Comparison of ENCODE assay signal across 12 cellular contexts in genomic region chr7:127158659-127159058, GRCh38.
DNase-seq lines count a peak whose midpoint lies in the region; ATAC-seq and TF ChIP-seq lines count a peak whose summit lies in the region.
"Had no signal": no experiment of that assay in that cellular context is flagged by ENCODE, and none has a peak within 500 bp of the region (broad histone marks: within the 10 kb centered on the region; RNA-seq: fewer than 3 reads in every experiment).

No MANE protein-coding gene starts in this region.

- H3K4me2 ChIP-seq in BLaER1 treated with 17β-estradiol and CSF1 and Interleukin-3, amounts not matched to agents 10 nM and 100 nM: peak overlapping the region in 7 of 11 experiments; percentile 9 to 54 (median 39); a peak in 13 of 22 replicates

- H3K27ac ChIP-seq in BLaER1 treated with 17β-estradiol and CSF1 and Interleukin-3, amounts not matched to agents 10 nM and 100 nM: peak overlapping the region in 1 of 11 experiments; percentile 37; a peak in 1 of 22 replicates

- H3K4me3 Mint-ChIP-seq in WTC11: no peak overlapping the region
- H3K4me3 Mint-ChIP-seq: stimulated activated naive CD8-positive, alpha-beta T cell treated with anti-CD3 and anti-CD28 coated beads, Interleukin-15, Interleukin-2, amounts not matched to agents 100 ng/mL and 50 ng/mL, for 24 hours had no signal

- H3K27me3 ChIP-seq in BLaER1 treated with 17β-estradiol and CSF1 and Interleukin-3, amounts not matched to agents 10 nM and 100 nM: no peaks in the 10 kb centered on the region

- peak; percentile 59; the same call in 1 of the 2 replicates for TF ChIP-seq CTCF in WTC11 (IDR thresholded peaks at IDR 0.05)

- POLR2A ChIA-PET in WTC11 (lab: Charles Lee): no interaction called here

- H3K4me1 ChIP-seq in BLaER1 treated with 17β-estradiol and CSF1 and Interleukin-3, amounts not matched to agents 10 nM and 100 nM: peaks cover 0 to 19% (median 11%) of the 10 kb centered on the region in 10 experiments; a peak in 13 of 20 replicates

- H3K4me1 Mint-ChIP-seq in WTC11: peaks cover 5% of the 10 kb centered on the region

- DNase-seq in WTC11 (ENCODE audit: low spot score) (no peak), DMS79 (lab: John Stamatoyannopoulos, UW) (no peak)
- DNase-seq in stimulated activated CD4-positive, alpha-beta T cell treated with anti-CD3 and anti-CD28 coated beads, Interleukin-2, amount 100 ng/mL, for 48 hours: no peak
- DNase-seq: activated CD4-positive, alpha-beta T cell treated with anti-CD3 and anti-CD28 coated beads for 1 hour; NCI-H446 treated with DMSO at 0.1 percent for 48 hours; posterior cingulate gyrus had no signal

- H3K9me3 ChIP-seq in BLaER1 treated with 17β-estradiol and CSF1 and Interleukin-3, amounts not matched to agents 10 nM and 100 nM (replicated peaks in 1 of 11): peaks cover 0 to 6% (median 0%) of the 10 kb centered on the region in 11 experiments; a peak in 4 of 22 replicates

- no peaks in the 10 kb centered on the region for H4K20me1 ChIP-seq in BLaER1 treated with 17β-estradiol and CSF1 and Interleukin-3, amounts not matched to agents 10 nM and 100 nM

- CTCF ChIA-PET in WTC11 (lab: Charles Lee): interaction anchor here (0.5 to 1.9 kb wide), 11 partner anchors 11 to 1416 kb away, joined by 3 to 8 read pairs (median 3); partner anchors contain the start of gene GRM8

- H3K9me3 Mint-ChIP-seq in WTC11: no peaks in the 10 kb centered on the region
- H3K9me3 Mint-ChIP-seq: stimulated activated naive CD8-positive, alpha-beta T cell treated with anti-CD3 and anti-CD28 coated beads, Interleukin-15, Interleukin-2, amounts not matched to agents 100 ng/mL and 50 ng/mL, for 24 hours had no signal

- H3K27me3 Mint-ChIP-seq in WTC11 (ENCODE audit: low read depth): peaks cover 7% of the 10 kb centered on the region

- H3K36me3 Mint-ChIP-seq in WTC11: no peaks in the 10 kb centered on the region

- no peak overlapping the region for H3K4me3 ChIP-seq in BLaER1 treated with 17β-estradiol and CSF1 and Interleukin-3, amounts not matched to agents 10 nM and 100 nM

- peak; percentile 77 for ATAC-seq in GM18868 (IDR thresholded peaks at IDR 0.05; ENCODE audit: unreplicated experiment)
- peak; percentile 56 for ATAC-seq in HG03442 (IDR thresholded peaks at IDR 0.05; ENCODE audit: unreplicated experiment)
- peak; percentile 70 for ATAC-seq in WTC11
- no peak for ATAC-seq in HG02852 (IDR thresholded peaks at IDR 0.05; ENCODE audit: unreplicated experiment)
- ATAC-seq in GM19328 (IDR thresholded peaks at IDR 0.05; ENCODE audit: unreplicated experiment): no peak

- no peaks in the 10 kb centered on the region for H3K36me3 ChIP-seq in BLaER1 treated with 17β-estradiol and CSF1 and Interleukin-3, amounts not matched to agents 10 nM and 100 nM

- no peak overlapping the region for H3K27ac Mint-ChIP-seq in WTC11
- H3K27ac Mint-ChIP-seq: stimulated activated naive CD8-positive, alpha-beta T cell treated with anti-CD3 and anti-CD28 coated beads, Interleukin-15, Interleukin-2, amounts not matched to agents 100 ng/mL and 50 ng/mL, for 24 hours had no signal

- H3K9ac ChIP-seq in BLaER1 treated with 17β-estradiol and CSF1 and Interleukin-3, amounts not matched to agents 10 nM and 100 nM: no peak overlapping the region

TF ChIP-seq in WTC11, 78 proteins besides CTCF, POLR2A, EP300 and RAD21:
- TF ChIP-seq ZNF512 (CRISPR knock-in tag; IDR thresholded peaks at IDR 0.05; ENCODE audit: borderline replicate concordance) (no peak), HMGA2 (CRISPR knock-in tag; IDR thresholded peaks at IDR 0.05) (no peak), MYBL2 (CRISPR knock-in tag; IDR thresholded peaks at IDR 0.05) (no peak), PRRX2 (CRISPR knock-in tag; IDR thresholded peaks at IDR 0.05) (no peak), GRHL2 (CRISPR knock-in tag; IDR thresholded peaks at IDR 0.05; ENCODE audit: insufficient replicate concordance, severe bottlenecking) (no peak), TEAD4 (CRISPR knock-in tag; IDR thresholded peaks at IDR 0.05) (no peak), ARID4B (CRISPR knock-in tag; IDR thresholded peaks at IDR 0.05; ENCODE audit: borderline replicate concordance) (no peak), MLX (CRISPR knock-in tag; IDR thresholded peaks at IDR 0.05) (no peak), FOXJ3 (CRISPR knock-in tag; IDR thresholded peaks at IDR 0.05; ENCODE audit: borderline replicate concordance) (no peak), CDX4 (CRISPR knock-in tag; IDR thresholded peaks at IDR 0.05; ENCODE audit: borderline replicate concordance) (no peak), HMGXB4 (CRISPR knock-in tag; IDR thresholded peaks at IDR 0.05) (no peak), NFYB (CRISPR knock-in tag; conservative IDR thresholded peaks at IDR 0.05; ENCODE audit: low read depth) (no peak), ZBTB21 (CRISPR knock-in tag; IDR thresholded peaks at IDR 0.05; ENCODE audit: borderline replicate concordance) (no peak), IRF2 (CRISPR knock-in tag; IDR thresholded peaks at IDR 0.05; ENCODE audit: borderline replicate concordance, low read depth) (no peak), GTF2I (CRISPR knock-in tag; conservative IDR thresholded peaks at IDR 0.05) (no peak)

Comparison
In these comparisons a context has a peak if more than half of its experiments do, and no peak if none do; other contexts are left out.
1. ATAC-seq: peak in GM18868 (single experiment), HG03442 (single experiment) and WTC11 (single experiment); none in HG02852 (single experiment) and GM19328 (single experiment).